1 cellular context compared by ENCODE assay signal in the genomic region with DNA sequence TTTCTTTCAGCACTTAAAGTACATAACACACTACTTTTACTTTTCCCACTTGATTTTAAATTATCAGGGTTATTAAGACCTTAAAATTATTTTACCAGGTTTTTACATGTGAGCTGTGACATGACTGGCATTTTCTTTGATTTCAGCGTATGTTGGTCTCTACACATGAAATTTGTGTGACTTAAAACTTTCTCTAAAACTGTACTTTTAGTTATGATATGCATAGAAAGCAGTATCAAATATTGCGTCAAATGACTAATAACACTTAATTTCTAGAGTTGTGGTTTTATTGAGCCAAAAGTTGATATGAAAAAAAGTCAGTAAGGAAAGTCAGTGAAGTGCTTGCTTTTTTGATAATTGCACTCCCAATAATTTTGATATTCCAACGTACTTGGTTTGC.
TF ChIP-seq lines count a peak whose summit lies in the region.

No MANE protein-coding gene starts in this region.

TF ChIP-seq in endothelial cell of umbilical vein, 7 proteins besides CTCF, POLR2A, EP300 and RAD21:
- no peak for TF ChIP-seq MYC (IDR thresholded peaks at IDR 0.05; ENCODE audit: low read depth, low read length)
- no peak for TF ChIP-seq JUN (IDR thresholded peaks at IDR 0.05; ENCODE audit: borderline replicate concordance, insufficient read depth, insufficient read length, low read depth)
- TF ChIP-seq, protein P1, sequence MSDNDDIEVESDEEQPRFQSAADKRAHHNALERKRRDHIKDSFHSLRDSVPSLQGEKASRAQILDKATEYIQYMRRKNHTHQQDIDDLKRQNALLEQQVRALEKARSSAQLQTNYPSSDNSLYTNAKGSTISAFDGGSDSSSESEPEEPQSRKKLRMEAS (IDR thresholded peaks at IDR 0.05; ENCODE audit: insufficient read depth, insufficient read length), result no peak
- no peak for TF ChIP-seq FOS (IDR thresholded peaks at IDR 0.05; ENCODE audit: borderline replicate concordance, insufficient read depth, low read length)
TF ChIP-seq in endothelial cell of umbilical vein: peak in this region for 0.
